ENCODE assay signal across 8 cellular contexts in the genomic region with DNA sequence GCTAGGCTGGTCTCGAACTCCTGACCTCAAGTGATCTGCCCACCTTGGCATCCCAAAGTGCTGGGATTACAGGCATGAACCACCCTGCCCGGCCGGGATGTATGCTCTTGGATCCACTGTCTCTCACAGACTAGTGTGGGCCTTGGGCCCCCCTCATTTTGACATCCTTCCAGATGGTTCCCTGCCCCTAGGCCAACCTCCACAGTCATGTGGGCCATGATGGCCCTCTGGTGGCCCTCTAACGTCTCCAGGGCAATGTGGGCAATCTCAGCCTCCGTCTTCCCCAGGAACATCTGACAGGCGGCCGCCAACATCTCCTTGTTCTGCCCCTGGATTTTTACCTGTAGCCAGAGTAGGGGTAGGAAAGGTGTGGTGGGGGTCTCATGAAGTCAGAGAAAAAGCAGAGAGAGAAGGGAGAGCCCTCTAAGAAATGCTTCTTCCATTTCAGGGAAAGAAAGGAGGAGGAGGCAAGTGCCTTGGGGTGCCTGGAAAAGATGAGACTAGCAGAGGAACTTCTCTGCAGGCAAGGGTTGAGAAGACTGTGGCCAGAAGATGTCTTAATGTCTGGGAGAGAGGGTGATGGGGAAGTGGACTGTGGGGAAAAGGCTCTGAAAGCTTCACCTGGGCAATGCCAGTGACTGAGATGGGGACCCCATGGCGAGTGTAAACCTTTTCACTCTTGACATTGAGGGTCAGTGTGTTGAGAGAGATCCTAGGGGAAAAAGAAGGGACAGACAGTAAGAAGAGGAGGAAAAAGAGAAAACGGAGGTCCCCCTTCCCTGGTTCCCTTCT. TPM values are rescaled to one million over a fixed set of nuclear protein-coding genes. Genes with fewer than 3 reads are reported as not detected.
DNase-seq lines count a peak whose midpoint lies in the region; ATAC-seq and TF ChIP-seq lines count a peak whose summit lies in the region.

No MANE protein-coding gene starts in this region.

- H3K4me2 ChIP-seq in SU-DHL-6 (ENCODE audit: low read depth, low read length, poor library complexity, severe bottlenecking) = peak overlapping the region; percentile 74

- TF ChIP-seq POLR2A in esophagus muscularis mucosa (IDR thresholded peaks at IDR 0.05; ENCODE audit: low read depth) = no peak

- H3K4me3 ChIP-seq in GM08714 (ENCODE audit: low read length) (peak overlapping the region; percentile 94), SU-DHL-6 (ENCODE audit: insufficient read depth, low read length, poor library complexity, severe bottlenecking) (peak overlapping the region; percentile 83), esophagus muscularis mucosa (peak overlapping the region; percentile 69 to 91 (median 84)), retinal pigment epithelial cell (ENCODE audit: low read length) (peak overlapping the region; percentile 100)

- TF ChIP-seq CTCF in SU-DHL-6 (IDR thresholded peaks at IDR 0.05; ENCODE audit: insufficient read depth, low read length, poor library complexity, severe bottlenecking) (no peak), esophagus muscularis mucosa (IDR thresholded peaks at IDR 0.05) (no peak), retinal pigment epithelial cell (conservative IDR thresholded peaks at IDR 0.05; ENCODE audit: low read depth, low read length) (no peak)

- intact Hi-C loops in esophagus muscularis mucosa (cut with DNase I) = loop anchor here (5.0 kb wide), 2 partner anchors 81 to 136 kb away; no protein-coding TSS in a partner anchor

- WGBS in esophagus muscularis mucosa = 57% methylated on average over 9 of the region's 9 CpGs

- no peaks in the 10 kb centered on the region for H3K9me2 ChIP-seq in SU-DHL-6 (replicated peaks; ENCODE audit: insufficient read depth, low read length)

- peaks cover 16% of the 10 kb centered on the region for H3F3A ChIP-seq in SU-DHL-6 (ENCODE audit: insufficient read depth)

- H3K27me3 ChIP-seq in SU-DHL-6 (ENCODE audit: low read length) (no peaks in the 10 kb centered on the region), esophagus muscularis mucosa (no peaks in the 10 kb centered on the region)

- H3K79me2 ChIP-seq in SU-DHL-6 (ENCODE audit: insufficient read depth, low read length) = peaks cover 7% of the 10 kb centered on the region; the same call in 1 of the 2 replicates

- DNase-seq in esophagus muscularis mucosa (ENCODE audit: extremely low spot score) = no peak
- no peak for DNase-seq in retinal pigment epithelial cell (ENCODE audit: low read depth)
- no peak for DNase-seq in central memory CD4-positive, alpha-beta T cell

- TF ChIP-seq EP300 in esophagus muscularis mucosa (IDR thresholded peaks at IDR 0.05) = no peak

- no peak overlapping the region for H3K27ac ChIP-seq in SU-DHL-6 (ENCODE audit: low read depth, low read length)
- peak overlapping the region; percentile 90 to 99 (median 90) for H3K27ac ChIP-seq in esophagus muscularis mucosa (replicated peaks in 1 of 4)

- no peak overlapping the region for H2AFZ ChIP-seq in SU-DHL-6 (ENCODE audit: low read depth, low read length, severe bottlenecking)

- no peaks in the 10 kb centered on the region for H4K20me1 ChIP-seq in SU-DHL-6 (ENCODE audit: low read depth, low read length)

- H3K9me3 ChIP-seq in SU-DHL-6 (ENCODE audit: insufficient read depth, low read length) (no peaks in the 10 kb centered on the region), esophagus muscularis mucosa (no peaks in the 10 kb centered on the region)

- H3K36me3 ChIP-seq in SU-DHL-6 (ENCODE audit: low read length) (peaks cover 15% of the 10 kb centered on the region; the same call in 1 of the 2 replicates), esophagus muscularis mucosa (peaks cover 19 to 53% (median 50%) of the 10 kb centered on the region in 4 donors)

- H3K9ac ChIP-seq in SU-DHL-6 (ENCODE audit: low read length) = peak overlapping the region; percentile 78

- H3K4me1 ChIP-seq in esophagus muscularis mucosa = peaks cover 45 to 74% (median 62%) of the 10 kb centered on the region in 4 donors

- ATAC-seq in HG03342 (IDR thresholded peaks at IDR 0.05; ENCODE audit: unreplicated experiment) = no peak
- ATAC-seq in HG02938 (IDR thresholded peaks at IDR 0.05; ENCODE audit: unreplicated experiment) = no peak
- ATAC-seq in HG03135 (IDR thresholded peaks at IDR 0.05; ENCODE audit: unreplicated experiment) = no peak

RNA-seq across cellular contexts. Expression of gene FLOT1, which starts 1.3 kb away (rescaled TPM):
- 100 to 1,000 TPM; 115 to 214 (median 166) TPM for total RNA-seq in esophagus muscularis mucosa

RNA-seq across cellular contexts. Expression of gene IER3, which starts 3.2 kb away (rescaled TPM):
- 10 to 100 TPM in 2 of 4 donors, 1 to 10 TPM in 2; 8.9 to 45.4 (median 11.0) TPM for total RNA-seq in esophagus muscularis mucosa

RNA-seq across cellular contexts. Expression of gene TUBB, which starts 21.0 kb away (rescaled TPM):
- total RNA-seq in esophagus muscularis mucosa = 100 to 1,000 TPM; 208 to 398 (median 272) TPM

RNA-seq across cellular contexts. Expression of gene MDC1, which starts 24.1 kb away (rescaled TPM):
- 10 to 100 TPM; 10.8 to 20.3 (median 13.1) TPM for total RNA-seq in esophagus muscularis mucosa

RNA-seq across cellular contexts. Expression of gene NRM, which starts 50.4 kb away (rescaled TPM):
- total RNA-seq in esophagus muscularis mucosa = 10 to 100 TPM in 1 of 4 donors, 1 to 10 TPM in 3; 4.6 to 10.2 (median 6.2) TPM
